Comparison of ENCODE assay signal across 16 cellular contexts in genomic region chr19:35042056-35042730, GRCh38. TPM values are rescaled to one million over a fixed set of nuclear protein-coding genes. Genes with fewer than 3 reads are reported as not detected.
DNase-seq lines count a peak whose midpoint lies in the region; ATAC-seq and TF ChIP-seq lines count a peak whose summit lies in the region.
"Had no signal": no experiment of that assay in that cellular context is flagged by ENCODE, and none has a peak within 500 bp of the region (broad histone marks: within the 10 kb centered on the region; RNA-seq: fewer than 3 reads in every experiment).

No MANE protein-coding gene starts in this region.

- no peak for ATAC-seq in lower lobe of right lung
- no peak for ATAC-seq in sciatic nerve

- H3K27ac Mint-ChIP-seq in HFFc6: no peak overlapping the region
- H3K27ac Mint-ChIP-seq: activated CD4-positive, alpha-beta memory T cell treated with anti-CD3 and anti-CD28 coated beads, Interleukin-2, amount 10 ng/mL, durations not matched to agents 7 days and 5 days had no signal

- H3K4me1 Mint-ChIP-seq in HFFc6 (ENCODE audit: low read depth): peaks cover 8% of the 10 kb centered on the region

- TF ChIP-seq CTCF in dorsolateral prefrontal cortex (IDR thresholded peaks at IDR 0.05 in 54 of 56, conservative IDR thresholded peaks at IDR 0.05 in 2 of 56; ENCODE audit: low read depth in 1 of 56, partially characterized antibody in 56 of 56): no peak
- no peak for TF ChIP-seq CTCF in lower lobe of right lung (IDR thresholded peaks at IDR 0.05)
- TF ChIP-seq CTCF in stomach (IDR thresholded peaks at IDR 0.05): no peak
- no peak for TF ChIP-seq CTCF in HFFc6 (IDR thresholded peaks at IDR 0.05)

- H3K4me3 ChIP-seq in dorsolateral prefrontal cortex: no peak overlapping the region
- peak overlapping the region; percentile 42 for H3K4me3 ChIP-seq in lower lobe of right lung
- H3K4me3 ChIP-seq in stomach: peak overlapping the region; percentile 18 to 41 (median 22)
- H3K4me3 ChIP-seq: skin epidermis had no signal

- TF ChIP-seq EP300 in stomach (IDR thresholded peaks at IDR 0.05): no peak

- TF ChIP-seq POLR2A in stomach (IDR thresholded peaks at IDR 0.05): no peak

- no peaks in the 10 kb centered on the region for H3K36me3 Mint-ChIP-seq in HFFc6 (ENCODE audit: low read depth)

- H3K36me3 ChIP-seq in lower lobe of right lung: no peaks in the 10 kb centered on the region
- H3K36me3 ChIP-seq in stomach: no peaks in the 10 kb centered on the region
- H3K36me3 ChIP-seq: brain microvascular endothelial cell, suprapubic skin had no signal

- no peaks in the 10 kb centered on the region for H3K9me3 Mint-ChIP-seq in HFFc6
- H3K9me3 Mint-ChIP-seq: activated CD4-positive, alpha-beta memory T cell treated with anti-CD3 and anti-CD28 coated beads, Interleukin-2, amount 10 ng/mL, durations not matched to agents 7 days and 5 days had no signal

- H3K9me3 ChIP-seq in lower lobe of right lung (no peaks in the 10 kb centered on the region), stomach (no peaks in the 10 kb centered on the region)
- H3K9me3 ChIP-seq: suprapubic skin had no signal

- intact Hi-C loops in dorsolateral prefrontal cortex (cut with DNase I): loop anchor here in 1 of 2 donors (5.0 to 10.0 kb wide), 2 partner anchors 95 to 223 kb away; partner anchors contain the start of genes FXYD1, LGI4 and USF2
- intact Hi-C loops in lower lobe of right lung (cut with DNase I): no loop called here
- intact Hi-C loops in stomach (cut with DNase I; ENCODE audit: low total_unique reads): no loop called here
- intact Hi-C loops in sciatic nerve (cut with DNase I): no loop called here

- H3K27me3 Mint-ChIP-seq in HFFc6 (ENCODE audit: insufficient read depth): peaks cover 15% of the 10 kb centered on the region

- H3K27me3 ChIP-seq in dorsolateral prefrontal cortex (no peaks in the 10 kb centered on the region), lower lobe of right lung (ENCODE audit: low read depth) (no peaks in the 10 kb centered on the region), stomach (peaks cover 0 to 33% (median 0%) of the 10 kb centered on the region in 3 donors)
- H3K27me3 ChIP-seq: brain microvascular endothelial cell had no signal

- no peak overlapping the region for H3K4me3 Mint-ChIP-seq in HFFc6
- H3K4me3 Mint-ChIP-seq: activated CD4-positive, alpha-beta memory T cell treated with anti-CD3 and anti-CD28 coated beads, Interleukin-2, amount 10 ng/mL, durations not matched to agents 7 days and 5 days had no signal

- H3K27ac ChIP-seq in dorsolateral prefrontal cortex (peak overlapping the region in 46 of 59 donors; percentile 7 to 97 (median 82)), lower lobe of right lung (peak overlapping the region; percentile 80), stomach (peak overlapping the region; percentile 79 to 92 (median 86))
- H3K27ac ChIP-seq: brain microvascular endothelial cell had no signal

- DNase-seq in DMS53 (lab: John Stamatoyannopoulos, UW) (peak; percentile 51), DMS53 treated with DMSO at 0.1 percent for 48 hours (lab: John Stamatoyannopoulos, UW; ENCODE audit: unreplicated experiment) (no peak), dorsolateral prefrontal cortex (no peak), lower lobe of right lung (no peak), stomach (peak; percentile 47), sciatic nerve (ENCODE audit: low spot score) (no peak), globus pallidus (ENCODE audit: low spot score) (no peak), HFFc6 (no peak)
- DNase-seq: 8988T; activated CD4-positive, alpha-beta memory T cell treated with anti-CD3 and anti-CD28 coated beads, Interleukin-2, amount 10 ng/mL, durations not matched to agents 7 days and 5 days; activated gamma-delta T cell; brain microvascular endothelial cell; hippocampal formation; NCI-H1694 had no signal

- 29 to 66% (median 44%) methylated on average over 12 to 14 of the region's 14 CpGs for WGBS in stomach, 5 donors

- H3K4me1 ChIP-seq in lower lobe of right lung (peaks cover 63% of the 10 kb centered on the region), stomach (peaks cover 30 to 94% (median 68%) of the 10 kb centered on the region in 4 donors)

RNA-seq across cellular contexts. Expression of gene HPN, which starts 0.7 kb away (rescaled TPM):
- total RNA-seq in dorsolateral prefrontal cortex (10 to 100 TPM in 11 of 120 experiments, 1 to 10 TPM in 109; 1.0 to 16.3 (median 6.0) TPM), lower lobe of right lung (28.1 TPM), stomach (10 to 100 TPM in 4 of 5 donors, not detected in 1; 14.7 to 45.2 (median 21.9) TPM), sciatic nerve (1.1 TPM)
- 10 to 100 TPM; 19.2 to 39.4 (median 33.7) TPM for polyA plus RNA-seq in stomach
- total RNA-seq in HFFc6 (2021; fragmentation: NEBNext Ultra II Directional; extraction: Animal tissue kit (Norgen Biotek cat#: 25700)): not detected
- total RNA-seq: activated CD4-positive, alpha-beta memory T cell treated with anti-CD3 and anti-CD28 coated beads, Interleukin-2, amount 10 ng/mL, durations not matched to agents 7 days and 5 days had no signal

RNA-seq across cellular contexts. Expression of gene SCN1B, which starts 11.9 kb away (rescaled TPM):
- total RNA-seq in dorsolateral prefrontal cortex (100 to 1,000 TPM in 117 of 120 experiments, 10 to 100 TPM in 3; 65.9 to 457 (median 199) TPM), lower lobe of right lung (9.8 TPM), stomach (10 to 100 TPM in 1 of 5 donors, 1 to 10 TPM in 3, not detected in 1; 1.3 to 36.6 (median 3.5) TPM), sciatic nerve (13.8 TPM)
- polyA plus RNA-seq in stomach: 1 to 10 TPM; 3.7 to 8.6 (median 6.1) TPM
- 10 to 100 TPM in 4 of 6 experiments, 1 to 10 TPM in 2; 6.8 to 14.2 (median 12.6) TPM for total RNA-seq in HFFc6 (2021; fragmentation: NEBNext Ultra II Directional; extraction: Animal tissue kit (Norgen Biotek cat#: 25700))

RNA-seq across cellular contexts. Expression of gene GRAMD1A, which starts 42.1 kb away (rescaled TPM):
- total RNA-seq in dorsolateral prefrontal cortex: 10 to 100 TPM; 38.8 to 93.6 (median 54.7) TPM
- total RNA-seq in lower lobe of right lung: 90.7 TPM
- total RNA-seq in stomach: 10 to 100 TPM; 39.7 to 74.1 (median 48.1) TPM
- polyA plus RNA-seq in stomach: 10 to 100 TPM; 29.8 to 52.2 (median 34.4) TPM
- total RNA-seq in sciatic nerve: 81.2 TPM
- 10 to 100 TPM; 48.2 to 51.3 (median 50.0) TPM for total RNA-seq in HFFc6 (2021; fragmentation: NEBNext Ultra II Directional; extraction: Animal tissue kit (Norgen Biotek cat#: 25700))

Comparison
In these comparisons a context has a peak if more than half of its experiments do, and no peak if none do; other contexts are left out.
1. DNase-seq: peak in DMS53 (single experiment) and stomach (single experiment); none in DMS53 treated with DMSO at 0.1 percent for 48 hours (single experiment), dorsolateral prefrontal cortex (0 of 10), lower lobe of right lung (single experiment), sciatic nerve (single experiment), globus pallidus (single experiment) and HFFc6 (single experiment).
2. H3K4me3 ChIP-seq: peak in lower lobe of right lung (single experiment) and stomach (4 of 4); none in dorsolateral prefrontal cortex (0 of 59).
3. Peak in every context shown above with its lines, with median percentiles within 50 percentile points of each other: H3K27ac ChIP-seq.